In genomic region chr17:10836145-10836544, GRCh38 we compare ENCODE assay signal across 33 cellular contexts.
"Had no signal": no experiment of that assay in that cellular context is flagged by ENCODE, and none has a peak within 500 bp of the region (broad histone marks: within the 10 kb centered on the region; RNA-seq: fewer than 3 reads in every experiment).

No MANE protein-coding gene starts in this region.

- DNase-seq: Karpas-422, Kasumi-1, MG63, MM.1S, MV-4-11, NCI-H1048, NCI-H1092, NCI-H1092 treated with DMSO at 0.1 percent for 48 hours, NCI-H1105 treated with DMSO at 0.1 percent for 48 hours, NCI-H1417, NCI-H1417 treated with DMSO at 0.1 percent for 48 hours, NCI-H1436, NCI-H1436 treated with DMSO at 0.1 percent for 48 hours, NCI-H146, NCI-H1694, NCI-H1694 treated with DMSO at 0.1 percent for 48 hours, NCI-H187, NCI-H187 treated with DMSO at 0.1 percent for 48 hours, NCI-H1930, NCI-H2029, NCI-H2029 treated with DMSO at 0.1 percent for 48 hours, NCI-H2081, NCI-H2081 treated with DMSO at 0.1 percent for 48 hours, NCI-H2107, NCI-H2171, NCI-H2171 treated with DMSO at 0.1 percent for 48 hours, NCI-H2227 treated with DMSO at 0.1 percent for 48 hours, NCI-H226, NCI-H345, NCI-H446, NCI-H446 treated with DMSO at 0.1 percent for 48 hours, NCI-H510A, NCI-H510A treated with DMSO at 0.1 percent for 48 hours had no signal
